Comparison of ENCODE assay signal across 36 cellular contexts in the genomic region with DNA sequence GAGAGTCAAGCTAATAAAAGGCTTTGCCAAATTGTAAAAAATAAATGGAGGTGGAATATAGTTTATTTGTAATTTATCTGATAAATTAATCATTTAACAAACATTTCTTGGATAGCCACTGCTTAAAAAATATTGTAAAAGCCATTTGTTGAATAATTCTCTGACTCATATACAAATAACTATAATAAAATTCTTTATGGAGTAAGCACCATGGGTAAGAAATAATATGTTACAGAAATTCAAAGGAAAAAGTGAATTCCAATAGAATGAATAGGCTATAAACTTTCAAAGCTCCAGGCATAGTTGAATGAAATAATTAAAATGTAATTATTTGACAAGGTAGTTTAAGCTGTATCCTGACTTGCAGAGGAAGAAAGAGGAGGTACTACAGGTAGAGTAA.
"Had no signal": no experiment of that assay in that cellular context is flagged by ENCODE, and none has a peak within 500 bp of the region (broad histone marks: within the 10 kb centered on the region; RNA-seq: fewer than 3 reads in every experiment).

No MANE protein-coding gene starts in this region.

- H3K36me3 ChIP-seq: adrenal gland, brain microvascular endothelial cell, breast epithelium had no signal

- H3K4me3 Mint-ChIP-seq: activated B cell treated with CpG ODN at 0.5 μM for 24 hours; activated CD4-positive, alpha-beta memory T cell treated with anti-CD3 and anti-CD28 coated beads for 36 hours; activated CD4-positive, alpha-beta T cell treated with anti-CD3 and anti-CD28 coated beads, Interleukin-2, amount 10 ng/mL, durations not matched to agents 24 days and 14 days; activated CD8-positive, alpha-beta T cell treated with anti-CD3 and anti-CD28 coated beads for 36 hours; activated naive CD4-positive, alpha-beta T cell treated with anti-CD3 and anti-CD28 coated beads for 36 hours; activated naive CD8-positive, alpha-beta T cell treated with anti-CD3 and anti-CD28 coated beads for 36 hours; activated T-cell treated with anti-CD3 and anti-CD28 coated beads, Interleukin-2, amount 50 U/mL, for 4 hours; activated T-cell treated with anti-CD3 and anti-CD28 coated beads, Interleukin-2, amount 50 U/mL, for 72 hours; activated T-helper 1 cell treated with anti-CD3 and anti-CD28 coated beads, Interleukin-12 subunit alpha, Interleukin-12 subunit beta, Interleukin-2, Interleukin-4 antibody, amounts not matched to agents 30 ng/mL and 10 ng/mL and 1 ng/mL, durations not matched to agents 14 hours and 24 hours and 36 hours; activated T-helper 17 cell treated with anti-CD3 and anti-CD28 coated beads, Interleukin-2, amount 50 U/mL, for 72 hours; T-helper 2 cell treated with Interferon-gamma antibody and Interleukin-4, amounts not matched to agents 5 μg/mL and 100 μg/mL, for 36 hours had no signal

- FAIRE-seq: astrocyte, colon, TTC549 had no signal

- H3K27me3 ChIP-seq: adrenal gland, body of pancreas, brain microvascular endothelial cell, breast epithelium had no signal

- H3K27ac ChIP-seq: adrenal gland, body of pancreas, brain microvascular endothelial cell, breast epithelium, VCaP had no signal

- H3K4me1 ChIP-seq: adrenal gland, body of pancreas, breast epithelium had no signal

- H3K9me3 Mint-ChIP-seq: activated CD4-positive, alpha-beta T cell treated with anti-CD3 and anti-CD28 coated beads, Interleukin-2, amount 10 ng/mL, durations not matched to agents 24 days and 14 days; activated CD8-positive, alpha-beta T cell treated with anti-CD3 and anti-CD28 coated beads for 36 hours had no signal

- H3K27ac Mint-ChIP-seq: activated B cell treated with CpG ODN at 0.5 μM for 24 hours; activated CD4-positive, alpha-beta memory T cell treated with anti-CD3 and anti-CD28 coated beads for 36 hours; activated CD4-positive, alpha-beta T cell treated with anti-CD3 and anti-CD28 coated beads, Interleukin-2, amount 10 ng/mL, durations not matched to agents 24 days and 14 days; activated CD8-positive, alpha-beta T cell treated with anti-CD3 and anti-CD28 coated beads for 36 hours; activated naive CD4-positive, alpha-beta T cell treated with anti-CD3 and anti-CD28 coated beads for 36 hours; activated naive CD4-positive, alpha-beta T cell treated with anti-CD3 and anti-CD28 coated beads, Interleukin-2, amount 50 U/mL, for 72 hours; activated naive CD8-positive, alpha-beta T cell treated with anti-CD3 and anti-CD28 coated beads for 36 hours; activated T-cell treated with anti-CD3 and anti-CD28 coated beads, Interleukin-2, amount 50 U/mL, for 72 hours; activated T-helper 1 cell treated with anti-CD3 and anti-CD28 coated beads, Interleukin-12 subunit alpha, Interleukin-12 subunit beta, Interleukin-2, Interleukin-4 antibody, amounts not matched to agents 30 ng/mL and 10 ng/mL and 1 ng/mL, durations not matched to agents 14 hours and 24 hours and 36 hours; activated T-helper 17 cell treated with anti-CD3 and anti-CD28 coated beads, Interleukin-2, amount 50 U/mL, for 72 hours; T-helper 2 cell treated with Interferon-gamma antibody and Interleukin-4, amounts not matched to agents 5 μg/mL and 100 μg/mL, for 36 hours had no signal

- H3K4me3 ChIP-seq: adrenal gland, body of pancreas, breast epithelium had no signal

- DNase-seq: activated B cell treated with CpG ODN at 0.5 μM for 24 hours; activated CD4-positive, alpha-beta memory T cell treated with anti-CD3 and anti-CD28 coated beads for 36 hours; activated CD4-positive, alpha-beta T cell treated with anti-CD3 and anti-CD28 coated beads for 4 hours; activated CD4-positive, alpha-beta T cell treated with anti-CD3 and anti-CD28 coated beads, Interleukin-2, amount 10 ng/mL, durations not matched to agents 24 days and 14 days; activated CD4-positive, alpha-beta T cell treated with anti-CD3 and anti-CD28 coated beads, Interleukin-2, amount 50 U/mL, for 1 hour; activated CD4-positive, alpha-beta T cell treated with anti-CD3 and anti-CD28 coated beads, Interleukin-2, amount 50 U/mL, for 4 hours; activated CD4-positive, CD25-positive, alpha-beta regulatory T cell treated with anti-CD3 and anti-CD28 coated beads, Interleukin-2, amount 50 U/mL, for 72 hours; activated CD8-positive, alpha-beta memory T cell treated with anti-CD3 and anti-CD28 coated beads, Interleukin-2, amount 50 U/mL, for 4 hours; activated CD8-positive, alpha-beta T cell treated with anti-CD3 and anti-CD28 coated beads for 36 hours; activated effector memory CD4-positive, alpha-beta T cell treated with anti-CD3 and anti-CD28 coated beads, Interleukin-2, amount 50 U/mL, for 16 hours; activated gamma-delta T cell treated with Interleukin-2 at 50 U/mL for 16 hours; activated naive CD4-positive, alpha-beta T cell; activated naive CD4-positive, alpha-beta T cell treated with anti-CD3 and anti-CD28 coated beads for 36 hours; activated naive CD4-positive, alpha-beta T cell treated with anti-CD3 and anti-CD28 coated beads, Interleukin-2, amount 50 U/mL, for 16 hours; activated naive CD8-positive, alpha-beta T cell treated with anti-CD3 and anti-CD28 coated beads for 36 hours; activated T-cell treated with anti-CD3 and anti-CD28 coated beads for 4 hours; activated T-cell treated with anti-CD3 and anti-CD28 coated beads, Interleukin-2, amount 50 U/mL, for 1 hour; activated T-cell treated with anti-CD3 and anti-CD28 coated beads, Interleukin-2, amount 50 U/mL, for 4 hours; activated T-cell treated with anti-CD3 and anti-CD28 coated beads, Interleukin-2, amount 50 U/mL, for 72 hours; adrenal gland; amniotic stem cell; aorta; body of pancreas; brain microvascular endothelial cell; central memory CD4-positive, alpha-beta T cell; T-helper 2 cell; T-helper 9 cell had no signal

- ATAC-seq: activated CD8-positive, alpha-beta T cell treated with anti-CD3 and anti-CD28 coated beads for 36 hours; activated naive CD4-positive, alpha-beta T cell treated with anti-CD3 and anti-CD28 coated beads, Interleukin-2, amount 50 U/mL, for 72 hours; activated T-cell treated with anti-CD3 and anti-CD28 coated beads, Interleukin-2, amount 50 U/mL, for 4 hours; activated T-cell treated with anti-CD3 and anti-CD28 coated beads, Interleukin-2, amount 50 U/mL, for 72 hours; activated T-helper 17 cell treated with anti-CD3 and anti-CD28 coated beads, Interleukin-2, amount 50 U/mL, for 72 hours; body of pancreas had no signal

- H3K4me1 Mint-ChIP-seq: activated B cell treated with CpG ODN at 0.5 μM for 24 hours; activated CD4-positive, alpha-beta T cell treated with anti-CD3 and anti-CD28 coated beads, Interleukin-2, amount 10 ng/mL, durations not matched to agents 24 days and 14 days; activated naive CD8-positive, alpha-beta T cell treated with anti-CD3 and anti-CD28 coated beads for 36 hours; activated T-helper 17 cell treated with anti-CD3 and anti-CD28 coated beads, Interleukin-2, amount 50 U/mL, for 72 hours had no signal

- H3K27me3 Mint-ChIP-seq: activated B cell treated with CpG ODN at 0.5 μM for 24 hours; activated CD4-positive, alpha-beta memory T cell treated with anti-CD3 and anti-CD28 coated beads for 36 hours; activated CD4-positive, alpha-beta T cell treated with anti-CD3 and anti-CD28 coated beads, Interleukin-2, amount 10 ng/mL, durations not matched to agents 24 days and 14 days; activated CD8-positive, alpha-beta T cell treated with anti-CD3 and anti-CD28 coated beads for 36 hours; activated naive CD8-positive, alpha-beta T cell treated with anti-CD3 and anti-CD28 coated beads for 36 hours; activated T-helper 17 cell treated with anti-CD3 and anti-CD28 coated beads, Interleukin-2, amount 50 U/mL, for 72 hours had no signal

- H3K9me3 ChIP-seq: adrenal gland, body of pancreas, breast epithelium had no signal

- H3K36me3 Mint-ChIP-seq: activated CD4-positive, alpha-beta memory T cell treated with anti-CD3 and anti-CD28 coated beads for 36 hours; activated naive CD4-positive, alpha-beta T cell treated with anti-CD3 and anti-CD28 coated beads, Interleukin-2, amount 50 U/mL, for 72 hours; activated naive CD8-positive, alpha-beta T cell treated with anti-CD3 and anti-CD28 coated beads for 36 hours had no signal
